ENCODE assay signal across 14 cellular contexts in the genomic region with DNA sequence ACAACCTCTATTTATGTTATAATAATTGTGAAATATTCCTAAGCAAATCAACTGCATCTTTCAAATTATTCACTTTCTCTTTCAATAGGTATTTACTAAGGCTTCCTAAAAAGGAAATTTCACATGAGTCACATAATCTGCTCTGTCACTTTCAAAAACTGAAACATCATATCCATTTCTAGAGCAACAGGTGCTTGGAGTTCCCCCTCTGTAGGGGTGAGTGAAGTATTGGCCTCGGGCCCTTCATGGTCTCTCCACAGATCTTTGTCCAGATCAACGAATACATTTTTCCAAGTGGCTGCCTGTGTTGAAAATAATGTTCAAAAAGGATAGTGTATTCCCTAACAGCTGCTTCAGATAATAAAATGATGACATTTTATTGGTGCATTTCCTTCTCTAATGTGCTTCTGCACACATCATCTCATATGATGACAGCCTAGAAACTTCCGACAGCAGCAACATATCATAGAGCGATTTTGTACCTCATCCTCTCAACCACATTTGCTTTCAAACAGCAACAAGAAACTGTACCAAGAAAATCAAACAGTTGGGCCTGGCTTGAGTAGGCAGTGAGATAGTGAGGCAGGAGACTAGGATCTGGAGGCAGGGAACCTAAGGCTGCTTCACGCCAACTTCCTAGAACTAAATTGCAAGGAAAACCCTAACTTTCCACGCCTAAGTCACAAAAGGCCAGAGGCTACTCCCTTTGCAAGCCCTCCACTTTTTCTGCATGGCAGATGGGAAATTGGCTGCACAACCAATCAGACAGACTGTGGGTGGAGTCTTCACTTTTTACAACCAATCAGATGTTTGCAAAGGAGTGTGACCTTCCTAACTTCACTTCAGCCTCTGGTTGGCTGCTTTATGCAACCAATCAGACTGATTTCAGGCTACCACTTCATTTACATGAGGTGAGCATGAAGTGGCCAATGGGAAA.
DNase-seq lines count a peak whose midpoint lies in the region; ATAC-seq, FAIRE-seq and TF ChIP-seq lines count a peak whose summit lies in the region.
"Had no signal": no experiment of that assay in that cellular context is flagged by ENCODE, and none has a peak within 500 bp of the region (broad histone marks: within the 10 kb centered on the region; RNA-seq: fewer than 3 reads in every experiment).

No MANE protein-coding gene starts in this region.

- DNase-seq in COLO668 (lab: John Stamatoyannopoulos, UW; ENCODE audit: unreplicated experiment) (peak; percentile 1), GM12891 (ENCODE audit: insufficient read length, low spot score) (no peak), NCI-H748 treated with DMSO at 0.1 percent for 48 hours (lab: John Stamatoyannopoulos, UW) (no peak), GM03348 (ENCODE audit: low spot score) (no peak)
- no peak for DNase-seq in stimulated activated CD4-positive, alpha-beta T cell treated with anti-CD3 and anti-CD28 coated beads, Interleukin-15, amount 100 ng/mL, for 24 hours
- DNase-seq: erythroblast, GDM1, NCI-H2107 had no signal

- FAIRE-seq in GM12891 (lab: Jason Lieb, UNC): no peak
- FAIRE-seq: astrocyte, keratinocyte had no signal

- no peak for TF ChIP-seq POLR2A in GM12891 (IDR thresholded peaks at IDR 0.05; ENCODE audit: low read depth, low read length)

- ATAC-seq in GM19043 (IDR thresholded peaks at IDR 0.05; ENCODE audit: low read depth, unreplicated experiment): peak; percentile 93
- peak; percentile 94 for ATAC-seq in HG02642 (IDR thresholded peaks at IDR 0.05; ENCODE audit: poor library complexity, unreplicated experiment)
- ATAC-seq in HG03469 (IDR thresholded peaks at IDR 0.05; ENCODE audit: unreplicated experiment): peak; percentile 96
- ATAC-seq: SK-N-SH treated with all-trans-retinoic acid at 6 μM for 48 hours had no signal

TF ChIP-seq in GM12891, 5 proteins besides CTCF, POLR2A, EP300 and RAD21:
- TF ChIP-seq SPI1 (IDR thresholded peaks at IDR 0.05; ENCODE audit: low read depth, low read length) (no peak), POU2F2 (IDR thresholded peaks at IDR 0.05; ENCODE audit: low read depth, low read length) (no peak), PAX5 (IDR thresholded peaks at IDR 0.05; ENCODE audit: insufficient read depth, low read length, severe bottlenecking) (no peak), TAF1 (IDR thresholded peaks at IDR 0.05; ENCODE audit: low read depth, low read length) (no peak), POLR2AphosphoS5 (IDR thresholded peaks at IDR 0.05; ENCODE audit: low read depth, low read length) (no peak)
